In genomic region chr10:48651293-48651692, GRCh38 we compare ENCODE assay signal across 17 cellular contexts. TPM values are rescaled to one million over a fixed set of nuclear protein-coding genes. Genes with fewer than 3 reads are reported as not detected.
"Had no signal": no experiment of that assay in that cellular context is flagged by ENCODE, and none has a peak within 500 bp of the region (broad histone marks: within the 10 kb centered on the region; RNA-seq: fewer than 3 reads in every experiment).

No MANE protein-coding gene starts in this region.

- H3K27ac Mint-ChIP-seq: activated naive CD4-positive, alpha-beta T cell treated with anti-CD3 and anti-CD28 coated beads, Interleukin-2, amount 50 U/mL, for 72 hours; effector memory CD8-positive, alpha-beta T cell; immature natural killer cell; stimulated activated naive CD8-positive, alpha-beta T cell treated with anti-CD3 and anti-CD28 coated beads, Interleukin-15, amount 100 ng/mL, for 72 hours; type B pancreatic cell had no signal

- H3K27ac ChIP-seq: adrenal gland, breast epithelium, esophagus squamous epithelium, heart right ventricle, prostate gland, skin epidermis had no signal

- H3K4me1 ChIP-seq: breast epithelium had no signal

- H3K27me3 ChIP-seq: adrenal gland, breast epithelium had no signal

- DNase-seq: activated CD8-positive, alpha-beta memory T cell treated with anti-CD3 and anti-CD28 coated beads for 24 hours; activated gamma-delta T cell; cerebellar nuclear complex; effector memory CD8-positive, alpha-beta T cell; esophagus squamous epithelium; heart right ventricle; immature natural killer cell; kidney glomerular epithelial cell; left ventricle myocardium superior; stimulated activated naive CD8-positive, alpha-beta T cell treated with anti-CD3 and anti-CD28 coated beads, Interleukin-15, amount 100 ng/mL, for 72 hours; T1000 had no signal

- H3K9me3 Mint-ChIP-seq: activated naive CD4-positive, alpha-beta T cell treated with anti-CD3 and anti-CD28 coated beads, Interleukin-2, amount 50 U/mL, for 72 hours; effector memory CD8-positive, alpha-beta T cell; immature natural killer cell; stimulated activated naive CD8-positive, alpha-beta T cell treated with anti-CD3 and anti-CD28 coated beads, Interleukin-15, amount 100 ng/mL, for 72 hours; type B pancreatic cell had no signal

- H3K4me3 Mint-ChIP-seq: effector memory CD8-positive, alpha-beta T cell; immature natural killer cell; stimulated activated naive CD8-positive, alpha-beta T cell treated with anti-CD3 and anti-CD28 coated beads, Interleukin-15, amount 100 ng/mL, for 72 hours; type B pancreatic cell had no signal

- H3K9me3 ChIP-seq: adrenal gland, breast epithelium, esophagus squamous epithelium, heart right ventricle, prostate gland had no signal

- H3K36me3 Mint-ChIP-seq: activated naive CD4-positive, alpha-beta T cell treated with anti-CD3 and anti-CD28 coated beads, Interleukin-2, amount 50 U/mL, for 72 hours; immature natural killer cell; type B pancreatic cell had no signal

RNA-seq across cellular contexts. Expression of gene ARHGAP22, which starts 46.4 kb away (rescaled TPM):
- total RNA-seq: activated naive CD4-positive, alpha-beta T cell treated with anti-CD3 and anti-CD28 coated beads, Interleukin-2, amount 50 U/mL, for 72 hours had no signal
